ENCODE assay signal across 1 cellular context in genomic region chr17:4199818-4200402, GRCh38.
A peak's percentile ranks its signal among the peaks of the same experiment; 100 is the strongest.
TF ChIP-seq lines count a peak whose summit lies in the region.

No MANE protein-coding gene starts in this region.

TF ChIP-seq in H1, 55 proteins besides CTCF, POLR2A, EP300 and RAD21:
- no peak for TF ChIP-seq CBX8 (IDR thresholded peaks at IDR 0.05; ENCODE audit: borderline replicate concordance, low read depth, low read length)
- TF ChIP-seq BACH1 (IDR thresholded peaks at IDR 0.05; ENCODE audit: low read length), result 0 out of 2 replicates have a peak, but pooled peaks have one; percentile 22
